8 cellular contexts compared by ENCODE assay signal in genomic region chr4:94451669-94452475, GRCh38. TPM values are rescaled to one million over a fixed set of nuclear protein-coding genes. Genes with fewer than 3 reads are reported as not detected.
DNase-seq lines count a peak whose midpoint lies in the region; ATAC-seq and TF ChIP-seq lines count a peak whose summit lies in the region.

TSS of gene PDLIM5 (plus strand) at chr4:94451942. CDS start at chr4:94455289, 3,347 bp downstream.

- TF ChIP-seq EP300 in upper lobe of left lung (IDR thresholded peaks at IDR 0.05) = no peak

- TF ChIP-seq POLR2A in upper lobe of left lung (IDR thresholded peaks at IDR 0.05) = peak; percentile 36 to 97 (median 91)

- H3K27me3 ChIP-seq in adipocyte (replicated peaks; ENCODE audit: control insufficient read depth, insufficient read depth, low read length) (no peaks in the 10 kb centered on the region), upper lobe of left lung (no peaks in the 10 kb centered on the region)

- H3K4me3 ChIP-seq in GM12865 (ENCODE audit: low read depth, low read length) (peak within 1 kb of the TSS; percentile 96), adipocyte (ENCODE audit: low read length) (peak within 1 kb of the TSS; percentile 83), upper lobe of left lung (peak within 1 kb of the TSS; percentile 66 to 96 (median 89))

- intact Hi-C loops in cardiac septum (cut with DNase I) = loop anchor here (2.0 to 5.0 kb wide), 4 partner anchors 39 to 140 kb away; no protein-coding TSS in a partner anchor
- intact Hi-C loops in posterior cingulate gyrus (cut with DNase I) = loop anchor here (2.0 to 5.0 kb wide), 2 partner anchors 45 to 125 kb away; no protein-coding TSS in a partner anchor

- H3K9ac ChIP-seq in adipocyte (ENCODE audit: low read length) = peak within 1 kb of the TSS; percentile 87

- H3K27ac ChIP-seq in upper lobe of left lung = peak within 1 kb of the TSS; percentile 94 to 98 (median 97)

- H3K4me1 ChIP-seq in adipocyte (ENCODE audit: control insufficient read depth, insufficient read depth, low read length) (peaks cover 44% of the 10 kb centered on the region), upper lobe of left lung (peaks cover 19 to 35% (median 28%) of the 10 kb centered on the region in 4 donors)

- 0% methylated on average over 45 to 76 of the region's 89 CpGs for WGBS in upper lobe of left lung, 2 donors

- ATAC-seq in HG02610 (IDR thresholded peaks at IDR 0.05; ENCODE audit: unreplicated experiment) (peak; percentile 95), upper lobe of left lung (ENCODE audit: low FRiP score in 2 of 2) (peak; percentile 97)

- DNase-seq in GM12865 (ENCODE audit: low read depth) (peak; percentile 96), NCI-H1092 (lab: John Stamatoyannopoulos, UW) (peak; percentile 79), T follicular helper cell (ENCODE audit: low read depth) (peak; percentile 82), adipocyte (ENCODE audit: low read depth) (peak; percentile 98), cardiac septum (ENCODE audit: low spot score) (peak; percentile 97), posterior cingulate gyrus (peak; percentile 77 to 98 (median 86)), upper lobe of left lung (peak; percentile 95 to 97)

- H3K36me3 ChIP-seq in adipocyte (ENCODE audit: control insufficient read depth, insufficient read depth, low read length, severe bottlenecking) = peaks cover 12% of the 10 kb centered on the region
- peaks cover 0 to 15% (median 1%) of the 10 kb centered on the region in 4 donors for H3K36me3 ChIP-seq in upper lobe of left lung

- TF ChIP-seq CTCF in GM12865 (IDR thresholded peaks at IDR 0.05; ENCODE audit: insufficient read depth, low read depth, low read length, missing control alignments) (no peak), upper lobe of left lung (IDR thresholded peaks at IDR 0.05) (peak in 1 of 6 experiments; percentile 8)

- H3K9me3 ChIP-seq in adipocyte (ENCODE audit: control insufficient read depth, low read length) (no peaks in the 10 kb centered on the region), upper lobe of left lung (no peaks in the 10 kb centered on the region)

RNA-seq across cellular contexts. Expression of gene PDLIM5, which starts in this region (rescaled TPM):
- total RNA-seq in cardiac septum (1,256 TPM), upper lobe of left lung (100 to 1,000 TPM in 1 of 6 donors, 10 to 100 TPM in 5; 24.1 to 105 (median 73.0) TPM)

Comparison
In these comparisons a context has a peak if more than half of its experiments do, and no peak if none do; other contexts are left out.
1. Peak in every context shown above with its lines: DNase-seq, ATAC-seq, H3K4me3 ChIP-seq and H3K27ac ChIP-seq.
2. RNA of gene PDLIM5 (total RNA-seq): 1,256 TPM in cardiac septum (single experiment); 24.1 to 105 TPM in upper lobe of left lung; every median in the first group is over 10 times any median in the second.